In the genomic region with DNA sequence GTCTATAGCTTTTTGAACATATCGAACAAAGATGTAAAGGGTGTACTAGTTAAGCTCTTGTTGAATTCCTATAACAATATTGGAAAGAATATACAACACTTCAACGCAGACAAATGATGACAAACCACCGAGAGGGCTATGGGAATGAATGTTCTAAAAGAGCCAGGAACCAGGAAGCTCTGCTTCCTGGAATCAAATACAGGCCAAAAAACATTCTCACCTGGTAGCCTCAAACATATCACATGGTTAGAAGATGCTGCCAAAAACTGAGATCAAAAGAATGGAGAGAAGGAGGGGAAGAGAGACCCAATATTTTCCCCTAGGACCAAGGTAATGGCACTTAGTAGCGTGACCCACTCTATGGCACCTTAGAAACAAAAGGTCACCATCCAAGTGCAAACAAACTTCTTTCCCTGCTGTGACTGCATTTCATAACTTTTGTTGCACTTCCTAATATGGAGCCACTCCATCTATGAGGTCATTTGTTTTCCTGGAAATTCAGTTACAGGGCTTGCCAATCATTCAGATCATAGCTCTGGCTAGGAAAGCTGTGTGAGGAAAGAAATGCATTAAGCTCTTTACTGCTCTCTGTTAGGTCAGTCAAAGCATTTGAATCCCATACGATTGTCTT, we compare ENCODE assay signal across 19 cellular contexts.
DNase-seq lines count a peak whose midpoint lies in the region; ATAC-seq and TF ChIP-seq lines count a peak whose summit lies in the region.
"Had no signal": no experiment of that assay in that cellular context is flagged by ENCODE, and none has a peak within 500 bp of the region (broad histone marks: within the 10 kb centered on the region; RNA-seq: fewer than 3 reads in every experiment).

No MANE protein-coding gene starts in this region.

- TF ChIP-seq CTCF in fibroblast of mammary gland (conservative IDR thresholded peaks at IDR 0.05; ENCODE audit: control insufficient read depth, insufficient read depth, low read depth, low read length) = no peak

- no peak overlapping the region for H3K4me3 ChIP-seq in fibroblast of mammary gland (ENCODE audit: control insufficient read depth, low read depth, low read length)
- H3K4me3 ChIP-seq: dorsolateral prefrontal cortex, prostate gland had no signal

- ATAC-seq in esophagus mucosa = no peak
- ATAC-seq: foreskin keratinocyte, T-helper 17 cell had no signal

- peak; percentile 29 for DNase-seq in DMS53 treated with DMSO at 0.1 percent for 48 hours (lab: John Stamatoyannopoulos, UW; ENCODE audit: unreplicated experiment)
- DNase-seq in OCI-M1 (lab: John Stamatoyannopoulos, UW) = peak; percentile 12
- DNase-seq in fibroblast of mammary gland (ENCODE audit: low read depth) = peak; percentile 54
- DNase-seq in lung microvascular endothelial cell (ENCODE audit: low read depth in 2 of 2) = peak; percentile 27 to 93
- DNase-seq in NCI-H2171 (lab: John Stamatoyannopoulos, UW) = no peak
- no peak for DNase-seq in dedifferentiated amniotic fluid mesenchymal stem cell (ENCODE audit: extremely low spot score)
- no peak for DNase-seq in DMS 273 (lab: John Stamatoyannopoulos, UW; ENCODE audit: unreplicated experiment)
- DNase-seq: activated effector memory CD4-positive, alpha-beta T cell treated with anti-CD3 and anti-CD28 coated beads, Interleukin-2, amount 50 U/mL, for 16 hours; amygdala; COR-L47; dorsolateral prefrontal cortex; foreskin keratinocyte; GOT3; NCI-H1105 treated with DMSO at 0.1 percent for 48 hours; NCI-H446; SIG-M5; T-helper 17 cell had no signal

Comparison
In these comparisons a context has a peak if more than half of its experiments do, and no peak if none do; other contexts are left out.
1. DNase-seq: peak in DMS53 treated with DMSO at 0.1 percent for 48 hours (single experiment), OCI-M1 (single experiment), fibroblast of mammary gland (single experiment) and lung microvascular endothelial cell (2 of 2); none in NCI-H2171 (single experiment), dedifferentiated amniotic fluid mesenchymal stem cell (single experiment) and DMS 273 (single experiment).